ENCODE assay signal across 10 cellular contexts in genomic region chr7:12244129-12244528, GRCh38. TPM values are rescaled to one million over a fixed set of nuclear protein-coding genes. Genes with fewer than 3 reads are reported as not detected.
DNase-seq lines count a peak whose midpoint lies in the region; ATAC-seq and TF ChIP-seq lines count a peak whose summit lies in the region.
"Had no signal": no experiment of that assay in that cellular context is flagged by ENCODE, and none has a peak within 500 bp of the region (broad histone marks: within the 10 kb centered on the region; RNA-seq: fewer than 3 reads in every experiment).

No MANE protein-coding gene starts in this region.

- intact Hi-C loops in body of pancreas (cut with DNase I) (no loop called here), sciatic nerve (cut with DNase I) (no loop called here)
- intact Hi-C loops in activated CD4-positive, alpha-beta T cell treated with anti-CD3 and anti-CD28 coated beads, Interleukin-2, amount 10 ng/mL, durations not matched to agents 24 days and 14 days (cut with micrococcal nuclease): no loop called here

- H3K9me3 ChIP-seq in body of pancreas: no peaks in the 10 kb centered on the region

- no peaks in the 10 kb centered on the region for H3K27me3 ChIP-seq in body of pancreas

- peaks cover 14% of the 10 kb centered on the region for H3K4me1 ChIP-seq in body of pancreas

- peaks cover 1% of the 10 kb centered on the region for H3K9me3 Mint-ChIP-seq in neural crest cell
- H3K9me3 Mint-ChIP-seq in naive thymus-derived CD8-positive, alpha-beta T cell: peaks cover 0 to 7% (median 2%) of the 10 kb centered on the region in 9 donors
- H3K9me3 Mint-ChIP-seq in activated CD4-positive, alpha-beta T cell treated with anti-CD3 and anti-CD28 coated beads, Interleukin-2, amount 10 ng/mL, durations not matched to agents 24 days and 14 days: peaks cover 2% of the 10 kb centered on the region

- TF ChIP-seq CTCF in GM10266 (IDR thresholded peaks at IDR 0.05; ENCODE audit: control insufficient read depth, insufficient read depth, low read depth, missing control alignments): peak; percentile 10
- peak; percentile 10 to 45 (median 34) for TF ChIP-seq CTCF in body of pancreas (IDR thresholded peaks at IDR 0.05)
- peak; percentile 54 for TF ChIP-seq CTCF in neural crest cell (conservative IDR thresholded peaks at IDR 0.05)

- H3K27ac ChIP-seq in body of pancreas: no peak overlapping the region
- H3K27ac ChIP-seq: skin epidermis had no signal

- peaks cover 1% of the 10 kb centered on the region for H3K36me3 Mint-ChIP-seq in neural crest cell (ENCODE audit: low read depth)
- peaks cover 2 to 19% (median 9%) of the 10 kb centered on the region in 3 donors for H3K36me3 Mint-ChIP-seq in naive thymus-derived CD8-positive, alpha-beta T cell
- H3K36me3 Mint-ChIP-seq in activated CD4-positive, alpha-beta T cell treated with anti-CD3 and anti-CD28 coated beads, Interleukin-2, amount 10 ng/mL, durations not matched to agents 24 days and 14 days (ENCODE audit: low read depth): peaks cover 3% of the 10 kb centered on the region

- no peaks in the 10 kb centered on the region for H3K4me1 Mint-ChIP-seq in neural crest cell
- H3K4me1 Mint-ChIP-seq in naive thymus-derived CD8-positive, alpha-beta T cell: peaks cover 12 to 22% (median 14%) of the 10 kb centered on the region in 4 donors
- H3K4me1 Mint-ChIP-seq in activated CD4-positive, alpha-beta T cell treated with anti-CD3 and anti-CD28 coated beads, Interleukin-2, amount 10 ng/mL, durations not matched to agents 24 days and 14 days: peaks cover 2% of the 10 kb centered on the region

- no peak overlapping the region for H3K4me3 Mint-ChIP-seq in neural crest cell
- H3K4me3 Mint-ChIP-seq in naive thymus-derived CD8-positive, alpha-beta T cell: no peak overlapping the region
- H3K4me3 Mint-ChIP-seq in activated CD4-positive, alpha-beta T cell treated with anti-CD3 and anti-CD28 coated beads, Interleukin-2, amount 10 ng/mL, durations not matched to agents 24 days and 14 days: no peak overlapping the region
- H3K4me3 Mint-ChIP-seq: activated naive CD4-positive, alpha-beta T cell treated with anti-CD3 and anti-CD28 coated beads, Interleukin-2, amount 10 ng/mL, durations not matched to agents 7 days and 5 days had no signal

- 67 to 71% methylated on average over 3 of the region's 3 CpGs for WGBS in body of pancreas, 2 donors

- no peaks in the 10 kb centered on the region for H3K36me3 ChIP-seq in body of pancreas (replicated peaks in 1 of 2; ENCODE audit: insufficient read depth in 1 of 2, low read depth in 2 of 2)

- ATAC-seq in body of pancreas (peak; percentile 53), sciatic nerve (no peak), HG02870 (IDR thresholded peaks at IDR 0.05; ENCODE audit: unreplicated experiment) (no peak)
- no peak for ATAC-seq in naive thymus-derived CD8-positive, alpha-beta T cell

- DNase-seq in GM10266 (ENCODE audit: extremely low spot score) (no peak), LoVo (ENCODE audit: low spot score) (peak; percentile 46), body of pancreas (peak; percentile 22 to 60 (median 39)), neural crest cell (ENCODE audit: low read depth, low spot score) (no peak), sciatic nerve (ENCODE audit: low spot score) (no peak)
- DNase-seq in naive thymus-derived CD8-positive, alpha-beta T cell: no peak
- DNase-seq in activated CD4-positive, alpha-beta T cell treated with anti-CD3 and anti-CD28 coated beads, Interleukin-2, amount 10 ng/mL, durations not matched to agents 24 days and 14 days: no peak
- DNase-seq: activated naive CD4-positive, alpha-beta T cell treated with anti-CD3 and anti-CD28 coated beads, Interleukin-2, amount 10 ng/mL, durations not matched to agents 7 days and 5 days had no signal

- TF ChIP-seq POLR2A in body of pancreas (IDR thresholded peaks at IDR 0.05): no peak

- no peak overlapping the region for H3K27ac Mint-ChIP-seq in neural crest cell (ENCODE audit: unreplicated experiment)
- no peak overlapping the region for H3K27ac Mint-ChIP-seq in naive thymus-derived CD8-positive, alpha-beta T cell
- H3K27ac Mint-ChIP-seq in activated CD4-positive, alpha-beta T cell treated with anti-CD3 and anti-CD28 coated beads, Interleukin-2, amount 10 ng/mL, durations not matched to agents 24 days and 14 days: no peak overlapping the region
- H3K27ac Mint-ChIP-seq: activated naive CD4-positive, alpha-beta T cell treated with anti-CD3 and anti-CD28 coated beads, Interleukin-2, amount 10 ng/mL, durations not matched to agents 7 days and 5 days had no signal

- POLR2A ChIA-PET in naive thymus-derived CD8-positive, alpha-beta T cell (lab: Charles Lee): interaction anchor here (1.1 kb wide), 1 partner anchor 32 kb away, joined by 4 read pairs; no protein-coding TSS in a partner anchor

- H3K4me3 ChIP-seq in body of pancreas: no peak overlapping the region
- H3K4me3 ChIP-seq: skin epidermis had no signal

- no peaks in the 10 kb centered on the region for H3K27me3 Mint-ChIP-seq in neural crest cell (ENCODE audit: low read depth)
- H3K27me3 Mint-ChIP-seq in naive thymus-derived CD8-positive, alpha-beta T cell: no peaks in the 10 kb centered on the region
- peaks cover 4% of the 10 kb centered on the region for H3K27me3 Mint-ChIP-seq in activated CD4-positive, alpha-beta T cell treated with anti-CD3 and anti-CD28 coated beads, Interleukin-2, amount 10 ng/mL, durations not matched to agents 24 days and 14 days
- H3K27me3 Mint-ChIP-seq: activated naive CD4-positive, alpha-beta T cell treated with anti-CD3 and anti-CD28 coated beads, Interleukin-2, amount 10 ng/mL, durations not matched to agents 7 days and 5 days had no signal

RNA-seq across cellular contexts. Expression of gene TMEM106B, which starts 33.0 kb away (rescaled TPM):
- total RNA-seq in body of pancreas: 10 to 100 TPM; 42.8 to 46.5 TPM
- 31.8 and 35.0 TPM in 2 replicates for total RNA-seq in neural crest cell
- total RNA-seq in naive thymus-derived CD8-positive, alpha-beta T cell: 10 to 100 TPM; 49.3 to 57.6 TPM
- 10 to 100 TPM; 40.9 to 45.6 (median 44.1) TPM for polyA plus RNA-seq in naive thymus-derived CD8-positive, alpha-beta T cell
- 54.0 TPM for total RNA-seq in sciatic nerve
- total RNA-seq in activated CD4-positive, alpha-beta T cell treated with anti-CD3 and anti-CD28 coated beads, Interleukin-2, amount 10 ng/mL, durations not matched to agents 24 days and 14 days: 24.0 and 25.5 TPM in 2 replicates

Comparison
In these comparisons a context has a peak if more than half of its experiments do, and no peak if none do; other contexts are left out.
1. DNase-seq: peak in LoVo (single experiment) and body of pancreas (4 of 4); none in GM10266 (single experiment), neural crest cell (single experiment), naive thymus-derived CD8-positive, alpha-beta T cell (0 of 10), sciatic nerve (single experiment) and activated CD4-positive, alpha-beta T cell treated with anti-CD3 and anti-CD28 coated beads, Interleukin-2, amount 10 ng/mL, durations not matched to agents 24 days and 14 days (single experiment).
2. Peak in every context shown above with its lines, with median percentiles within 50 percentile points of each other: CTCF ChIP-seq.